In genomic region chr3:157429703-157430102, GRCh38 we compare ENCODE assay signal across 15 cellular contexts. TPM values are rescaled to one million over a fixed set of nuclear protein-coding genes. Genes with fewer than 3 reads are reported as not detected.
DNase-seq lines count a peak whose midpoint lies in the region; ATAC-seq and TF ChIP-seq lines count a peak whose summit lies in the region.
"Had no signal": no experiment of that assay in that cellular context is flagged by ENCODE, and none has a peak within 500 bp of the region (broad histone marks: within the 10 kb centered on the region; RNA-seq: fewer than 3 reads in every experiment).

No MANE protein-coding gene starts in this region.

- no peak overlapping the region for H3K4me3 Mint-ChIP-seq in activated naive CD8-positive, alpha-beta T cell treated with anti-CD3 and anti-CD28 coated beads, Interleukin-2, amount 50 U/mL, for 24 hours
- no peak overlapping the region for H3K4me3 Mint-ChIP-seq in activated naive CD8-positive, alpha-beta T cell treated with anti-CD3 and anti-CD28 coated beads for 36 hours
- H3K4me3 Mint-ChIP-seq in WTC11: no peak overlapping the region
- H3K4me3 Mint-ChIP-seq: memory B cell had no signal

- H3K9ac ChIP-seq in skeletal muscle satellite cell (ENCODE audit: low read depth, low read length): no peak overlapping the region

- H3K4me1 Mint-ChIP-seq in activated naive CD8-positive, alpha-beta T cell treated with anti-CD3 and anti-CD28 coated beads, Interleukin-2, amount 50 U/mL, for 24 hours: no peaks in the 10 kb centered on the region
- H3K4me1 Mint-ChIP-seq in activated naive CD8-positive, alpha-beta T cell treated with anti-CD3 and anti-CD28 coated beads for 36 hours: peaks cover 1% of the 10 kb centered on the region
- H3K4me1 Mint-ChIP-seq in WTC11: peaks cover 5% of the 10 kb centered on the region
- H3K4me1 Mint-ChIP-seq: memory B cell had no signal

- peak; percentile 69 for ATAC-seq in activated naive CD8-positive, alpha-beta T cell treated with anti-CD3 and anti-CD28 coated beads, Interleukin-2, amount 50 U/mL, for 24 hours
- ATAC-seq in WTC11: no peak

- peaks cover 3% of the 10 kb centered on the region for H3K27me3 Mint-ChIP-seq in activated naive CD8-positive, alpha-beta T cell treated with anti-CD3 and anti-CD28 coated beads, Interleukin-2, amount 50 U/mL, for 24 hours
- peaks cover 5% of the 10 kb centered on the region for H3K27me3 Mint-ChIP-seq in activated naive CD8-positive, alpha-beta T cell treated with anti-CD3 and anti-CD28 coated beads for 36 hours
- H3K27me3 Mint-ChIP-seq in WTC11 (ENCODE audit: low read depth): no peaks in the 10 kb centered on the region

- CTCF ChIA-PET in WTC11 (lab: Charles Lee): no interaction called here

- peak overlapping the region; percentile 30 for H3K4me2 ChIP-seq in skeletal muscle satellite cell (ENCODE audit: low read length)

- no peak for TF ChIP-seq POLR2A in NB4 (IDR thresholded peaks at IDR 0.05; ENCODE audit: extremely low read depth, insufficient read length)

- H3K36me3 ChIP-seq in skeletal muscle satellite cell (ENCODE audit: insufficient read depth, low read length): no peaks in the 10 kb centered on the region
- H3K36me3 ChIP-seq: esophagus squamous epithelium had no signal

- H3K4me3 ChIP-seq in NB4 (ENCODE audit: low read depth, low read length) (no peak overlapping the region), skeletal muscle satellite cell (ENCODE audit: low read length) (no peak overlapping the region)
- H3K4me3 ChIP-seq: coronary artery, esophagus squamous epithelium had no signal

- no peaks in the 10 kb centered on the region for H3K27me3 ChIP-seq in skeletal muscle satellite cell (ENCODE audit: control insufficient read depth, insufficient read depth, low read length)
- H3K27me3 ChIP-seq: esophagus squamous epithelium had no signal

- no peaks in the 10 kb centered on the region for H3K9me3 ChIP-seq in skeletal muscle satellite cell (replicated peaks; ENCODE audit: low read length)
- H3K9me3 ChIP-seq: esophagus squamous epithelium had no signal

- H3K36me3 Mint-ChIP-seq in activated naive CD8-positive, alpha-beta T cell treated with anti-CD3 and anti-CD28 coated beads, Interleukin-2, amount 50 U/mL, for 24 hours (ENCODE audit: low read depth): no peaks in the 10 kb centered on the region
- no peaks in the 10 kb centered on the region for H3K36me3 Mint-ChIP-seq in activated naive CD8-positive, alpha-beta T cell treated with anti-CD3 and anti-CD28 coated beads for 36 hours
- peaks cover 18% of the 10 kb centered on the region for H3K36me3 Mint-ChIP-seq in WTC11
- H3K36me3 Mint-ChIP-seq: memory B cell had no signal

- no peak overlapping the region for H3K27ac Mint-ChIP-seq in activated naive CD8-positive, alpha-beta T cell treated with anti-CD3 and anti-CD28 coated beads, Interleukin-2, amount 50 U/mL, for 24 hours
- H3K27ac Mint-ChIP-seq in activated naive CD8-positive, alpha-beta T cell treated with anti-CD3 and anti-CD28 coated beads for 36 hours: no peak overlapping the region
- H3K27ac Mint-ChIP-seq in WTC11: no peak overlapping the region
- H3K27ac Mint-ChIP-seq: memory B cell had no signal

- H3K4me1 ChIP-seq in skeletal muscle satellite cell (ENCODE audit: control insufficient read depth, insufficient read depth, low read length): peaks cover 16% of the 10 kb centered on the region
- H3K4me1 ChIP-seq: esophagus squamous epithelium had no signal

- no peak for DNase-seq in activated naive CD8-positive, alpha-beta T cell treated with anti-CD3 and anti-CD28 coated beads, Interleukin-2, amount 50 U/mL, for 24 hours
- no peak for DNase-seq in activated naive CD8-positive, alpha-beta T cell treated with anti-CD3 and anti-CD28 coated beads for 36 hours
- DNase-seq in NB4 (ENCODE audit: low read depth) (peak; percentile 18), dedifferentiated amniotic fluid mesenchymal stem cell (ENCODE audit: extremely low spot score) (peak; percentile 55), NCI-H2171 treated with DMSO at 0.1 percent for 48 hours (lab: John Stamatoyannopoulos, UW) (no peak), WTC11 (ENCODE audit: low spot score) (no peak), NCI-H1417 (lab: John Stamatoyannopoulos, UW) (no peak)
- DNase-seq: activated CD8-positive, alpha-beta memory T cell treated with anti-CD3 and anti-CD28 coated beads, Interleukin-2, amount 50 U/mL, for 4 hours; esophagus squamous epithelium; NCI-H1694; occipital lobe; SIG-M5 had no signal

- TF ChIP-seq CTCF in NB4 (IDR thresholded peaks at IDR 0.05; ENCODE audit: low read depth, low read length): no peak
- TF ChIP-seq CTCF in WTC11 (IDR thresholded peaks at IDR 0.05): no peak

- H3K9me3 Mint-ChIP-seq in activated naive CD8-positive, alpha-beta T cell treated with anti-CD3 and anti-CD28 coated beads, Interleukin-2, amount 50 U/mL, for 24 hours: no peaks in the 10 kb centered on the region
- peaks cover under 1% of the 10 kb centered on the region for H3K9me3 Mint-ChIP-seq in activated naive CD8-positive, alpha-beta T cell treated with anti-CD3 and anti-CD28 coated beads for 36 hours
- peaks cover 16% of the 10 kb centered on the region for H3K9me3 Mint-ChIP-seq in WTC11

- POLR2A ChIA-PET in WTC11 (lab: Charles Lee): no interaction called here

TF ChIP-seq in WTC11, 78 proteins besides CTCF, POLR2A, EP300 and RAD21:
- no peak for TF ChIP-seq GRHL2 (CRISPR knock-in tag; IDR thresholded peaks at IDR 0.05; ENCODE audit: insufficient replicate concordance, severe bottlenecking)
- no peak for TF ChIP-seq ZNF138 (CRISPR knock-in tag; conservative IDR thresholded peaks at IDR 0.05)
- no peak for TF ChIP-seq FOXJ3 (CRISPR knock-in tag; IDR thresholded peaks at IDR 0.05; ENCODE audit: borderline replicate concordance)
- TF ChIP-seq NR1H2 (CRISPR knock-in tag; IDR thresholded peaks at IDR 0.05): no peak
- no peak for TF ChIP-seq NFATC4 (CRISPR knock-in tag; IDR thresholded peaks at IDR 0.05)
- TF ChIP-seq NFYB (CRISPR knock-in tag; conservative IDR thresholded peaks at IDR 0.05; ENCODE audit: low read depth): no peak

RNA-seq across cellular contexts. Expression of gene PTX3, which starts 6.9 kb away (rescaled TPM):
- total RNA-seq in activated naive CD8-positive, alpha-beta T cell treated with anti-CD3 and anti-CD28 coated beads for 36 hours: under 1 TPM in 1 of 2 experiments, not detected in 1; 0.25 TPM
- 846 and 904 TPM in 2 replicates for total RNA-seq in skeletal muscle satellite cell (2012; rRNA removed)
- 0.59 to 0.76 TPM (median 0.73 TPM) in 3 replicates for total RNA-seq in WTC11 (2021)

Comparison
In these comparisons a context has a peak if more than half of its experiments do, and no peak if none do; other contexts are left out.
1. DNase-seq: peak in NB4 (single experiment) and dedifferentiated amniotic fluid mesenchymal stem cell (single experiment); none in activated naive CD8-positive, alpha-beta T cell treated with anti-CD3 and anti-CD28 coated beads, Interleukin-2, amount 50 U/mL, for 24 hours (single experiment), activated naive CD8-positive, alpha-beta T cell treated with anti-CD3 and anti-CD28 coated beads for 36 hours (single experiment), NCI-H2171 treated with DMSO at 0.1 percent for 48 hours (single experiment), WTC11 (single experiment) and NCI-H1417 (0 of 3).